Comparison of ENCODE assay signal across 8 cellular contexts in the genomic region with DNA sequence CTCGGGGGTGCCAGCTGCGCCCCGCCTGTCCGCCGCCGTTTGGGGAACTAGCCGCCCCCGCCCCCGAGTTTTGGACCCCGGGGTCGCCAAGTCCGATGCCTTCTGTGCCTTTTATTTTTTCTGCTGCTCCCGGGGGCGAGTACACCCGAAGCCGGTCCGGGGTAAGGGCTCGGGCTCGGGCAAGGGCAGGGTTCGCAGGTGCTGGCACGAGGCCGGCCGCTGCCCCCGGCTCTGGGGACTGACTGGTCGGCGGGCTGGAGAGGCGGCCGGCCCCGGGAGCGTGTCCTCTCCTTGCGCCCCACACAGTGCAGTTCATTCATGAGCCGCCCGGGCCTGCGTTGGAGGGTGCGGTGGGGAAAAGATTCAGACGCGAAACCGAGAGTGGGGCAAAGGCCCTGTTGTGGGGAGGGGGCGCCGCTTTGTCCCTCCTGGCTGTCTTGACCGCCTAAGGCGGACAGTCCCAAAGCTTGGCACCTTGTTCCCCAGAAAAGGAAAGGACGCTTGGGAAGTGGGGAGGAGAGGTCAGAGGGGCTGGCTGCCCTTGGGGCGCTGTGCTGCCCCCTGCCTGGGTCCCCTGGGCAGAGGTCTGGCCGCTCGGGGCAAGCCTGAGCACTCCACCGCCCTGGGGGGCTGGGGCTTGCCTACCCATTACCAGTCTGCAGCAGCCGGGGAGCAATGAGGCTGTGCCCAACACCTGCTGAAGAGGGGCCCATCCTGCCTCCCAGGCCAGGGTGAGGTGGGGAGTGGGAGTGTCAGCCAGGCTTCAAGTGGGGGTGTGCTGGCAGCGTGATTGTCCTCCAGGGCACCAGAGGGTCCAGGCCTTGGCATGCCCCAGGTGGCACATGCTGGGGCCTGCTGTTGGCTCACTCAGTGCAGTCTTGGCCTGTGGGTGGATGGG. TPM values are rescaled to one million over a fixed set of nuclear protein-coding genes. Genes with fewer than 3 reads are reported as not detected.
A peak's percentile ranks its signal among the peaks of the same experiment; 100 is the strongest.
DNase-seq lines count a peak whose midpoint lies in the region; ATAC-seq, FAIRE-seq and TF ChIP-seq lines count a peak whose summit lies in the region.

No MANE protein-coding gene starts in this region.

- in situ Hi-C loops in SK-MEL-5 (cut with HindIII; ENCODE audit: low pct_unique_long_range_greater_than_20kb, low sequenced_read_pairs) = no loop called here
- in situ Hi-C loops in HepG2 (cut with HindIII; ENCODE audit: extremely low pct_ligation_motif_present, low pct_unique_long_range_greater_than_20kb) = no loop called here

- H3K9me3 Mint-ChIP-seq in CD4-positive, alpha-beta T cell = no peaks in the 10 kb centered on the region

- H4K20me1 ChIP-seq in HepG2 (ENCODE audit: insufficient read depth, low read length) = peaks cover 30% of the 10 kb centered on the region

- no peak for TF ChIP-seq RAD21 in HepG2 (CRISPR knock-in tag; IDR thresholded peaks at IDR 0.05)

- no peak for FAIRE-seq in HepG2 (lab: Jason Lieb, UNC)

- no peaks in the 10 kb centered on the region for H3K27me3 Mint-ChIP-seq in CD4-positive, alpha-beta T cell

- TF ChIP-seq CTCF in CD4-positive, alpha-beta T cell (IDR thresholded peaks at IDR 0.05) = no peak
- TF ChIP-seq CTCF in coronary artery (IDR thresholded peaks at IDR 0.05) (no peak), HepG2 (CRISPR knock-in tag; IDR thresholded peaks at IDR 0.05) (peak; percentile 64)

- CTCF ChIA-PET in CD4-positive, alpha-beta T cell (lab: Charles Lee) = interaction anchor here (0.9 kb wide), 1 partner anchor 8 kb away, joined by 3 read pairs; no protein-coding TSS in a partner anchor
- CTCF ChIA-PET in HepG2 (lab: Yijun Ruan, JAX; ENCODE audit: low intra/inter-chr PET ratio, low total read pairs) = no interaction called here

- H3K4me1 Mint-ChIP-seq in CD4-positive, alpha-beta T cell (ENCODE audit: low read depth) = peaks cover 57% of the 10 kb centered on the region

- H3K79me2 ChIP-seq in HepG2 (ENCODE audit: insufficient read depth, low read length) = peaks cover 74% of the 10 kb centered on the region

- no peak for DNase-seq in CD4-positive, alpha-beta T cell
- DNase-seq in SK-MEL-5 (ENCODE audit: low read depth, low spot score) (peak; percentile 27), coronary artery (ENCODE audit: low spot score) (peak; percentile 80), HepG2 (ENCODE audit: low spot score) (peak; percentile 35), NCI-H2107 treated with DMSO at 0.1 percent for 48 hours (lab: John Stamatoyannopoulos, UW; ENCODE audit: unreplicated experiment) (no peak), KG1 (lab: John Stamatoyannopoulos, UW) (no peak)
- peak; percentile 34 for DNase-seq in stimulated activated naive CD8-positive, alpha-beta T cell treated with anti-CD3 and anti-CD28 coated beads, Interleukin-15, Interleukin-2, amounts not matched to agents 100 U/mL and 50 U/mL, for 24 hours

- no peaks in the 10 kb centered on the region for H3K9me3 ChIP-seq in CD4-positive, alpha-beta T cell (ENCODE audit: control insufficient read depth, low read length)
- no peaks in the 10 kb centered on the region for H3K9me3 ChIP-seq in HepG2 (ENCODE audit: low read length)

- 3% methylated on average over 37 of the region's 49 CpGs for WGBS in HepG2 (ENCODE audit: low lambda C conversion rate)

- TF ChIP-seq EP300 in HepG2 (IDR thresholded peaks at IDR 0.05; ENCODE audit: low read depth in 2 of 2, low read length in 2 of 2) = no peak
- TF ChIP-seq EP300 in HepG2 (CRISPR knock-in tag; IDR thresholded peaks at IDR 0.05; ENCODE audit: borderline replicate concordance) = no peak

- no TSS peak for BruUV-seq in HepG2 (replicated peaks; lab: Mats Ljungman, UMichigan)

- no peak overlapping the region for H3K27ac ChIP-seq in CD4-positive, alpha-beta T cell (ENCODE audit: low read depth, low read length)
- peak overlapping the region; percentile 87 to 95 for H3K27ac ChIP-seq in coronary artery
- H3K27ac ChIP-seq in HepG2 (ENCODE audit: extremely low read length, insufficient read depth, low read length) = peak overlapping the region; percentile 63

- peak overlapping the region; percentile 82 for H3K4me3 Mint-ChIP-seq in CD4-positive, alpha-beta T cell

- H2AFZ ChIP-seq in HepG2 (ENCODE audit: low read length) = no peak overlapping the region

- intact Hi-C loops in CD4-positive, alpha-beta T cell (cut with DNase I, micrococcal nuclease) = loop anchor here in 1 of 2 experiments (2.0 to 5.0 kb wide), 2 partner anchors 25 to 129 kb away; a partner anchor contains a TSS
- intact Hi-C loops in HepG2 (cut with micrococcal nuclease; ENCODE audit: unreplicated experiment) = loop anchor here (2.0 kb wide), 1 partner anchor 23 kb away; no protein-coding TSS in a partner anchor

- peak overlapping the region; percentile 47 for H3K27ac Mint-ChIP-seq in CD4-positive, alpha-beta T cell

- peaks cover 11% of the 10 kb centered on the region for H3K36me3 Mint-ChIP-seq in CD4-positive, alpha-beta T cell (ENCODE audit: low read depth)

- POLR2A ChIA-PET in CD4-positive, alpha-beta T cell (lab: Charles Lee) = interaction anchor here (0.9 kb wide), 1 partner anchor 32 kb away, joined by 3 read pairs; no protein-coding TSS in a partner anchor
- POLR2A ChIA-PET in HepG2 (lab: Yijun Ruan, JAX) = interaction anchor here (0.6 to 1.5 kb wide), 14 partner anchors 10 to 871 kb away, joined by 3 to 17 read pairs (median 5); a partner anchor contains a TSS

- ATAC-seq in CD4-positive, alpha-beta T cell (ENCODE audit: poor library complexity) = no peak
- ATAC-seq in GM21528 (IDR thresholded peaks at IDR 0.05; ENCODE audit: low FRiP score, unreplicated experiment) (peak; percentile 16), HepG2 (peak; percentile 85)
- no peak for ATAC-seq in stimulated activated naive CD8-positive, alpha-beta T cell treated with anti-CD3 and anti-CD28 coated beads, Interleukin-15, Interleukin-2, amounts not matched to agents 100 U/mL and 50 U/mL, for 24 hours

- no peaks in the 10 kb centered on the region for H3K27me3 ChIP-seq in CD4-positive, alpha-beta T cell (ENCODE audit: control insufficient read depth, insufficient read depth, low read length)
- H3K27me3 ChIP-seq in HepG2 (ENCODE audit: control insufficient read depth in 1 of 2, insufficient read depth in 2 of 2, low read length in 2 of 2) = no peaks in the 10 kb centered on the region; a peak in 1 of 5 replicates

- H3K36me3 ChIP-seq in HepG2 (replicated peaks in 1 of 2; ENCODE audit: control insufficient read depth in 1 of 2, insufficient read depth in 2 of 2, low read length in 2 of 2) = peaks cover 0 to 7% of the 10 kb centered on the region in 2 experiments; a peak in 1 of 5 replicates

- H3K4me3 ChIP-seq in coronary artery (peak overlapping the region; percentile 78), HepG2 (replicated peaks in 1 of 3; ENCODE audit: insufficient read depth in 1 of 3, low read depth in 2 of 3, low read length in 3 of 3) (peak overlapping the region; percentile 87 to 95 (median 94))

- H3K4me2 ChIP-seq in HepG2 (ENCODE audit: low read depth, low read length) = peak overlapping the region; percentile 96

- peaks cover 79% of the 10 kb centered on the region for H3K4me1 ChIP-seq in HepG2 (ENCODE audit: insufficient read depth, low read length)

- peak overlapping the region; percentile 81 for H3K9ac ChIP-seq in HepG2 (ENCODE audit: insufficient read depth, low read depth, low read length)

- TF ChIP-seq POLR2A in HepG2 (IDR thresholded peaks at IDR 0.05; ENCODE audit: insufficient read depth in 1 of 2, low read depth in 2 of 2, low read length in 2 of 2) = 0 out of 4 replicates have a peak, but pooled peaks of 1 of the 2 experiments have one; percentile 19

RNA-seq across cellular contexts. Expression of a gene that starts 0.9 kb away (rescaled TPM):
- total RNA-seq in CD4-positive, alpha-beta T cell = 10 to 100 TPM; 11.4 to 12.8 TPM
- total RNA-seq in SK-MEL-5 (2014; rRNA removed; shearing (Covaris generic)) = 23.6 and 27.6 TPM in 2 replicates
- polyA plus RNA-seq in SK-MEL-5 (2015; cell fraction: cytosol; rRNA removed) = 55.1 and 71.9 TPM in 2 replicates
- polyA plus RNA-seq in SK-MEL-5 (2015; cell fraction: nucleus; rRNA removed) = 39.8 and 48.3 TPM in 2 replicates
- 13.9 and 27.4 TPM in 2 replicates for total RNA-seq in HepG2 (2016; rRNA removed; fragmentation: Illumina TruSeq; extraction: Trizol)
- 5.1 and 5.8 TPM in 2 replicates for total RNA-seq in HepG2 (2016; cell fraction: cytosol; rRNA removed; fragmentation: Illumina TruSeq; extraction: Trizol; ENCODE audit: low read depth)
- total RNA-seq in HepG2 (2016; cell fraction: insoluble cytoplasmic fraction; rRNA removed; fragmentation: Illumina TruSeq; extraction: Trizol) = 11.4 and 28.3 TPM in 2 replicates
- total RNA-seq in HepG2 (2016; cell fraction: membrane; rRNA removed; fragmentation: Illumina TruSeq; extraction: Trizol) = 14.9 and 15.8 TPM in 2 replicates
- 28.7 and 33.8 TPM in 2 replicates for total RNA-seq in HepG2 (2016; cell fraction: nucleus; rRNA removed; fragmentation: Illumina TruSeq; extraction: Trizol)
- 75.8 and 83.8 TPM in 2 replicates for polyA plus RNA-seq in HepG2 (2011; rRNA removed)
- polyA plus RNA-seq in HepG2 (2011; cell fraction: cytosol; rRNA removed) = 81.0 and 82.0 TPM in 2 replicates
- 185 and 224 TPM in 2 replicates for polyA plus RNA-seq in HepG2 (2011; cell fraction: nucleus; rRNA removed)
- polyA plus RNA-seq in HepG2 (2012) = 37.7 and 41.7 TPM in 2 replicates
- 5.0 and 5.6 TPM in 2 replicates for polyA plus RNA-seq in HepG2 (2016; cell fraction: cytosol; fragmentation: Illumina TruSeq; extraction: Trizol; ENCODE audit: low read depth)
- polyA plus RNA-seq in HepG2 (2016; cell fraction: insoluble cytoplasmic fraction; fragmentation: Illumina TruSeq; extraction: Trizol; ENCODE audit: low read depth) = 13.6 and 16.8 TPM in 2 replicates
- 10.0 and 10.2 TPM in 2 replicates for polyA plus RNA-seq in HepG2 (2016; cell fraction: membrane; fragmentation: Illumina TruSeq; extraction: Trizol; ENCODE audit: low read depth)
- polyA plus RNA-seq in HepG2 (2016; cell fraction: nucleus; fragmentation: Illumina TruSeq; extraction: Trizol; ENCODE audit: insufficient read depth, low read depth) = 69.5 and 76.1 TPM in 2 replicates
- polyA minus RNA-seq in HepG2 (2011; rRNA and poly(A)+ RNA removed; ENCODE audit: low replicate concordance) = 62.2 and 179 TPM in 2 replicates
- 36.8 and 42.0 TPM in 2 replicates for polyA minus RNA-seq in HepG2 (2011; cell fraction: cytosol; rRNA and poly(A)+ RNA removed)
- 36.6 and 36.8 TPM in 2 replicates for polyA minus RNA-seq in HepG2 (2011; cell fraction: nucleus; rRNA and poly(A)+ RNA removed)

RNA-seq across cellular contexts. Expression of a gene that starts 1.0 kb away (rescaled TPM):
- total RNA-seq in CD4-positive, alpha-beta T cell = 10 to 100 TPM; 10.4 to 11.5 TPM
- 60.0 and 61.2 TPM in 2 replicates for total RNA-seq in SK-MEL-5 (2014; rRNA removed; shearing (Covaris generic))
- polyA plus RNA-seq in SK-MEL-5 (2015; cell fraction: cytosol; rRNA removed) = 42.0 and 60.3 TPM in 2 replicates
- polyA plus RNA-seq in SK-MEL-5 (2015; cell fraction: nucleus; rRNA removed) = 8.5 and 9.1 TPM in 2 replicates
- 178 and 191 TPM in 2 replicates for total RNA-seq in HepG2 (2016; rRNA removed; fragmentation: Illumina TruSeq; extraction: Trizol)
- 169 and 189 TPM in 2 replicates for total RNA-seq in HepG2 (2016; cell fraction: cytosol; rRNA removed; fragmentation: Illumina TruSeq; extraction: Trizol; ENCODE audit: low read depth)
- 186 and 208 TPM in 2 replicates for total RNA-seq in HepG2 (2016; cell fraction: insoluble cytoplasmic fraction; rRNA removed; fragmentation: Illumina TruSeq; extraction: Trizol)
- total RNA-seq in HepG2 (2016; cell fraction: membrane; rRNA removed; fragmentation: Illumina TruSeq; extraction: Trizol) = 148 and 200 TPM in 2 replicates
- 65.1 and 65.8 TPM in 2 replicates for total RNA-seq in HepG2 (2016; cell fraction: nucleus; rRNA removed; fragmentation: Illumina TruSeq; extraction: Trizol)
- polyA plus RNA-seq in HepG2 (2011; rRNA removed) = 157 and 166 TPM in 2 replicates
- 144 and 170 TPM in 2 replicates for polyA plus RNA-seq in HepG2 (2011; cell fraction: cytosol; rRNA removed)
- polyA plus RNA-seq in HepG2 (2011; cell fraction: nucleus; rRNA removed) = 42.8 and 46.0 TPM in 2 replicates
- 135 and 137 TPM in 2 replicates for polyA plus RNA-seq in HepG2 (2012)
- polyA plus RNA-seq in HepG2 (2016; cell fraction: cytosol; fragmentation: Illumina TruSeq; extraction: Trizol; ENCODE audit: low read depth) = 114 and 150 TPM in 2 replicates
- polyA plus RNA-seq in HepG2 (2016; cell fraction: insoluble cytoplasmic fraction; fragmentation: Illumina TruSeq; extraction: Trizol; ENCODE audit: low read depth) = 163 and 186 TPM in 2 replicates
- polyA plus RNA-seq in HepG2 (2016; cell fraction: membrane; fragmentation: Illumina TruSeq; extraction: Trizol; ENCODE audit: low read depth) = 111 and 143 TPM in 2 replicates
- polyA plus RNA-seq in HepG2 (2016; cell fraction: nucleus; fragmentation: Illumina TruSeq; extraction: Trizol; ENCODE audit: insufficient read depth, low read depth) = 92.9 and 98.5 TPM in 2 replicates
- polyA minus RNA-seq in HepG2 (2011; rRNA and poly(A)+ RNA removed; ENCODE audit: low replicate concordance) = 33.2 and 40.9 TPM in 2 replicates
- polyA minus RNA-seq in HepG2 (2011; cell fraction: cytosol; rRNA and poly(A)+ RNA removed) = 22.7 and 28.4 TPM in 2 replicates
- polyA minus RNA-seq in HepG2 (2011; cell fraction: nucleus; rRNA and poly(A)+ RNA removed) = 20.0 and 21.5 TPM in 2 replicates

RNA-seq across cellular contexts. Expression of a gene that starts 30.4 kb away (rescaled TPM):
- total RNA-seq in CD4-positive, alpha-beta T cell = 1 to 10 TPM; 1.3 to 1.5 TPM
- total RNA-seq in SK-MEL-5 (2014; rRNA removed; shearing (Covaris generic)) = not detected in 2 replicates
- polyA plus RNA-seq in SK-MEL-5 (2015; cell fraction: cytosol; rRNA removed) = not detected in 2 replicates
- not detected in 2 replicates for polyA plus RNA-seq in SK-MEL-5 (2015; cell fraction: nucleus; rRNA removed)
- 0.07 TPM in 1 of 2 replicates, not detected in the other for total RNA-seq in HepG2 (2016; rRNA removed; fragmentation: Illumina TruSeq; extraction: Trizol)
- total RNA-seq in HepG2 (2016; cell fraction: cytosol; rRNA removed; fragmentation: Illumina TruSeq; extraction: Trizol; ENCODE audit: low read depth) = not detected in 2 replicates
- not detected in 2 replicates for total RNA-seq in HepG2 (2016; cell fraction: insoluble cytoplasmic fraction; rRNA removed; fragmentation: Illumina TruSeq; extraction: Trizol)
- not detected in 2 replicates for total RNA-seq in HepG2 (2016; cell fraction: membrane; rRNA removed; fragmentation: Illumina TruSeq; extraction: Trizol)
- not detected in 2 replicates for total RNA-seq in HepG2 (2016; cell fraction: nucleus; rRNA removed; fragmentation: Illumina TruSeq; extraction: Trizol)
- 0.11 and 0.13 TPM in 2 replicates for polyA plus RNA-seq in HepG2 (2011; rRNA removed)
- polyA plus RNA-seq in HepG2 (2011; cell fraction: cytosol; rRNA removed) = 0.03 and 0.05 TPM in 2 replicates
- polyA plus RNA-seq in HepG2 (2011; cell fraction: nucleus; rRNA removed) = 0.71 and 0.74 TPM in 2 replicates
- 0.07 and 0.09 TPM in 2 replicates for polyA plus RNA-seq in HepG2 (2012)
- not detected in 2 replicates for polyA plus RNA-seq in HepG2 (2016; cell fraction: cytosol; fragmentation: Illumina TruSeq; extraction: Trizol; ENCODE audit: low read depth)
- polyA plus RNA-seq in HepG2 (2016; cell fraction: insoluble cytoplasmic fraction; fragmentation: Illumina TruSeq; extraction: Trizol; ENCODE audit: low read depth) = not detected in 2 replicates
- polyA plus RNA-seq in HepG2 (2016; cell fraction: membrane; fragmentation: Illumina TruSeq; extraction: Trizol; ENCODE audit: low read depth) = not detected in 2 replicates
- not detected in 2 replicates for polyA plus RNA-seq in HepG2 (2016; cell fraction: nucleus; fragmentation: Illumina TruSeq; extraction: Trizol; ENCODE audit: insufficient read depth, low read depth)
- polyA minus RNA-seq in HepG2 (2011; rRNA and poly(A)+ RNA removed; ENCODE audit: low replicate concordance) = 0.07 TPM in 1 of 2 replicates, not detected in the other
- polyA minus RNA-seq in HepG2 (2011; cell fraction: cytosol; rRNA and poly(A)+ RNA removed) = not detected in 2 replicates
- polyA minus RNA-seq in HepG2 (2011; cell fraction: nucleus; rRNA and poly(A)+ RNA removed) = 0.37 TPM in 1 of 2 replicates, not detected in the other

Comparison
In these comparisons a context has a peak if more than half of its experiments do, and no peak if none do; other contexts are left out.
1. ATAC-seq: peak in GM21528 (single experiment) and HepG2 (single experiment); none in CD4-positive, alpha-beta T cell (single experiment) and stimulated activated naive CD8-positive, alpha-beta T cell treated with anti-CD3 and anti-CD28 coated beads, Interleukin-15, Interleukin-2, amounts not matched to agents 100 U/mL and 50 U/mL, for 24 hours (single experiment).
2. DNase-seq: peak in SK-MEL-5 (single experiment), coronary artery (single experiment), HepG2 (single experiment) and stimulated activated naive CD8-positive, alpha-beta T cell treated with anti-CD3 and anti-CD28 coated beads, Interleukin-15, Interleukin-2, amounts not matched to agents 100 U/mL and 50 U/mL, for 24 hours (single experiment); none in CD4-positive, alpha-beta T cell (0 of 10), NCI-H2107 treated with DMSO at 0.1 percent for 48 hours (single experiment) and KG1 (single experiment).